In the genomic region with DNA sequence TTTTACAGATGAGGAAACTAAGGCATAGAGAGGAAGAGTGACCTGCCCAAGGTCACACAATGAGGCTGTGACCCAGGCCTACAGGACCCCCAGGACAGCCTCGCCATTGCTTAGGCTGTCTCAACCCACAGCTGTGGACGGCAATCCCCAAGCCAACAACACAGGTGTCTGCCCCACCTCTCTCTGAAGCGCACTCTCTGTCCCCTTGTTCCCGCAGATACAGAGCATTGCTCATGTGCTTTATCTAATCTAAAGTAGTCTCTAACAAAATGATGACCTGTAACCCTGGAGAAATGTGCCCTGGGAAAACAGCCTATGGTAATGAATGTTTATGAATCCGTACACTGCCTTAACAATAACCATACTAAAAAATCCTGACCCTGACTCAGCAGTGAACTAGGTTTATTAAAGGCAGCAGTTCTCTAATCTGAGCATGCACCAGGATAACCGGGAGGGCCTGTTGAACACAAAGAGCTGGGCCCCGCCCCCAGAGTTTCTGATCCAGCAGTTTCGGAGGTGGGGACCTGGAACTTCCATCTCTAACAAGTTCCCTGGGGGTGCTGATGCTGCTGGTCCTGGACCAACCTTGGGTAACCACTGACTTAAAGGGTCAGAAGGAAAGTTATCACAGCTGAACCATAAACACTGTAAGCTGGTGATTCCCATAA, we compare ENCODE assay signal across 22 cellular contexts. TPM values are rescaled to one million over a fixed set of nuclear protein-coding genes. Genes with fewer than 3 reads are reported as not detected.
DNase-seq lines count a peak whose midpoint lies in the region; ATAC-seq and TF ChIP-seq lines count a peak whose summit lies in the region.
"Had no signal": no experiment of that assay in that cellular context is flagged by ENCODE, and none has a peak within 500 bp of the region (broad histone marks: within the 10 kb centered on the region; RNA-seq: fewer than 3 reads in every experiment).

No MANE protein-coding gene starts in this region.

- no peak overlapping the region for H3K4me2 ChIP-seq in neural progenitor cell

- H3K4me3 Mint-ChIP-seq in T-helper 17 cell (peak overlapping the region; percentile 45), neural progenitor cell (no peak overlapping the region)
- H3K4me3 Mint-ChIP-seq: CD4-positive, alpha-beta T cell had no signal

- intact Hi-C loops in dorsolateral prefrontal cortex (cut with DNase I), result no loop called here

- H3K4me3 ChIP-seq in neural progenitor cell (no peak overlapping the region), dorsolateral prefrontal cortex (no peak overlapping the region)
- H3K4me3 ChIP-seq: GM12878, SJCRH30 had no signal

- no peak overlapping the region for H3K27ac ChIP-seq in neural progenitor cell
- H3K27ac ChIP-seq in dorsolateral prefrontal cortex, result no peak overlapping the region
- H3K27ac ChIP-seq: SJCRH30 had no signal

- no peaks in the 10 kb centered on the region for H3K36me3 ChIP-seq in neural progenitor cell

- no peak overlapping the region for H3K27ac Mint-ChIP-seq in T-helper 17 cell
- H3K27ac Mint-ChIP-seq in neural progenitor cell, result peak overlapping the region; percentile 46
- H3K27ac Mint-ChIP-seq: CD4-positive, alpha-beta T cell had no signal

- ATAC-seq in T-helper 17 cell (no peak), esophagus mucosa (peak; percentile 88), HG03432 (IDR thresholded peaks at IDR 0.05; ENCODE audit: unreplicated experiment) (no peak)
- ATAC-seq: GM12878 had no signal

- no peaks in the 10 kb centered on the region for H3K9me3 Mint-ChIP-seq in neural progenitor cell
- H3K9me3 Mint-ChIP-seq: CD4-positive, alpha-beta T cell had no signal

- TF ChIP-seq CTCF in neural progenitor cell (IDR thresholded peaks at IDR 0.05), result no peak
- TF ChIP-seq CTCF in dorsolateral prefrontal cortex (IDR thresholded peaks at IDR 0.05 in 54 of 56, conservative IDR thresholded peaks at IDR 0.05 in 2 of 56; ENCODE audit: low read depth in 1 of 56, partially characterized antibody in 56 of 56), result no peak

- H3F3A ChIP-seq in neural progenitor cell (ENCODE audit: low read depth), result no peaks in the 10 kb centered on the region

- DNase-seq in T-helper 17 cell, result no peak
- DNase-seq in neural progenitor cell (ENCODE audit: low spot score), result no peak
- no peak for DNase-seq in dorsolateral prefrontal cortex
- DNase-seq in activated T-cell treated with anti-CD3 and anti-CD28 coated beads, Interleukin-2, amount 50 U/mL, for 48 hours, result no peak
- DNase-seq in T-helper 1 cell, result no peak
- DNase-seq: CD4-positive, alpha-beta T cell; COR-L47; DMS 273 treated with DMSO at 0.1 percent for 48 hours; DND-41; H7; KBM-7; NCI-H1092 treated with DMSO at 0.1 percent for 48 hours; NCI-H1436 treated with DMSO at 0.1 percent for 48 hours; NCI-H2029; NCI-H2227 treated with DMSO at 0.1 percent for 48 hours; NCI-H510A treated with DMSO at 0.1 percent for 48 hours; NCI-H774; SJCRH30 had no signal

- no peak overlapping the region for H3K9ac ChIP-seq in neural progenitor cell

- H3K79me2 ChIP-seq in neural progenitor cell (ENCODE audit: low read depth), result no peaks in the 10 kb centered on the region

- no peaks in the 10 kb centered on the region for H4K20me1 ChIP-seq in neural progenitor cell (ENCODE audit: low read depth)

- no peaks in the 10 kb centered on the region for H3K9me3 ChIP-seq in T-helper 17 cell (ENCODE audit: control insufficient read depth, low read length, poor library complexity, severe bottlenecking)
- H3K9me3 ChIP-seq in neural progenitor cell (ENCODE audit: low read depth), result no peaks in the 10 kb centered on the region
- H3K9me3 ChIP-seq: SJCRH30 had no signal

- H3K27me3 ChIP-seq in neural progenitor cell (no peaks in the 10 kb centered on the region), dorsolateral prefrontal cortex (no peaks in the 10 kb centered on the region)
- H3K27me3 ChIP-seq: SJCRH30 had no signal

- no peak overlapping the region for H2AFZ ChIP-seq in neural progenitor cell (replicated peaks)

- H3K36me3 Mint-ChIP-seq in T-helper 17 cell (ENCODE audit: low read depth) (peaks cover 8% of the 10 kb centered on the region), neural progenitor cell (no peaks in the 10 kb centered on the region)

- H3K4me1 Mint-ChIP-seq in T-helper 17 cell (no peaks in the 10 kb centered on the region), neural progenitor cell (peaks cover 10% of the 10 kb centered on the region)

- H3K4me1 ChIP-seq in neural progenitor cell, result peaks cover 6% of the 10 kb centered on the region
- H3K4me1 ChIP-seq: SJCRH30 had no signal

- H3K27me3 Mint-ChIP-seq in T-helper 17 cell (no peaks in the 10 kb centered on the region), neural progenitor cell (ENCODE audit: insufficient read depth, low read depth) (no peaks in the 10 kb centered on the region)
- H3K27me3 Mint-ChIP-seq: CD4-positive, alpha-beta T cell had no signal

RNA-seq across cellular contexts. Expression of gene SLC15A1, which starts 50.7 kb away (rescaled TPM):
- total RNA-seq in T-helper 17 cell (not detected), esophagus mucosa (2.9 TPM), neural progenitor cell (ENCODE audit: low replicate concordance) (not detected in 2 replicates), dorsolateral prefrontal cortex (under 1 TPM in 1 of 120 experiments, not detected in 119; 0.21 TPM)
- total RNA-seq: CD4-positive, alpha-beta T cell; GM12878; OCI-LY7 had no signal
